8 cellular contexts compared by ENCODE assay signal in the genomic region with DNA sequence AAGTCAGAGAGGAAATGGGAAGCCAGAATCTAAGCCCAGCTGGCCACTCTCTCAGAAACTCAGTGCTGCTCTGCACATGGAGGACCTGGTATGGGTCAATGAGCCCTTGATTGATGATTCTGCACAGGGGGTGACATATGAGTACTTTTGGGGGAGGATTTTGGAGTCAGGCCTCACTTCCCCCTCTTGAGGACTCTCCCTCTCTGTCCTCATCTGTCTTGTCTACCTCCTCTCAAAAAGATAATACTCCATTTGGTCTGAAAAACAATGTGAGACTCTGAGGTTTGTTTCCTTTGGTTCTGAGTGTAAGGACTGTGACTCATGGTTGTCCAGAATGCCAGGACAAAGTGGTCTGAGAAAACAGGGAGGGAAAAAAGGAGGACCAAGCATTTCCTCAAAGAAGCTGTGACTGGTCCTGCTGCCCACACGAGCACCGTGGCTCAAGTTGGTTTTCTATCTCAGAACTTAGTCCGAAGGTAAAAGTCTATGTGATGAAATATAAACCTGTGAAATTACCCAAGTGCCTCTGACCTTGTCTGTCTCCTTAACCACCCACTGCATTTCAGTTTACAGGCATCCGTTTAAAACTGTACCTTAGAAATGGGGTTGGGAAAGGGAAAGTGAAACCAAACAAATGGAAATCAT. TPM values are rescaled to one million over a fixed set of nuclear protein-coding genes. Genes with fewer than 3 reads are reported as not detected.
DNase-seq lines count a peak whose midpoint lies in the region; ATAC-seq and TF ChIP-seq lines count a peak whose summit lies in the region.

No MANE protein-coding gene starts in this region.

- ATAC-seq in GM21529 (IDR thresholded peaks at IDR 0.05; ENCODE audit: unreplicated experiment) = peak; percentile 36
- no peak for ATAC-seq in GM19035 (IDR thresholded peaks at IDR 0.05; ENCODE audit: unreplicated experiment)

- H3K9me3 Mint-ChIP-seq in CD4-positive, alpha-beta memory T cell = peaks cover 0 to 2% (median 0%) of the 10 kb centered on the region in 8 donors

- peak overlapping the region; percentile 31 to 46 for H3K4me3 ChIP-seq in CD4-positive, alpha-beta memory T cell (ENCODE audit: low read length in 2 of 2)
- peak overlapping the region; percentile 39 for H3K4me3 ChIP-seq in OCI-LY1 (ENCODE audit: low read depth, low read length, poor library complexity, severe bottlenecking)
- no peak overlapping the region for H3K4me3 ChIP-seq in mesodermal cell (ENCODE audit: extremely low read depth, insufficient read depth, low read length, poor library complexity, severe bottlenecking)
- peak overlapping the region; percentile 47 for H3K4me3 ChIP-seq in vagina

- POLR2A ChIA-PET in CD4-positive, alpha-beta memory T cell (lab: Charles Lee; ENCODE audit: partially characterized antibody) = interaction anchor here (0.7 to 9.9 kb wide), 4 partner anchors 12 to 215 kb away, joined by 3 to 197 read pairs (median 7); a partner anchor contains a TSS

- CTCF ChIA-PET in CD4-positive, alpha-beta memory T cell (lab: Charles Lee; ENCODE audit: partially characterized antibody) = interaction anchor here (1.1 to 11.0 kb wide), 3 partner anchors 13 to 127 kb away, joined by 4 to 120 read pairs (median 18); a partner anchor contains a TSS

- peak overlapping the region; percentile 8; the same call in 1 of the 2 replicates for H2AFZ ChIP-seq in OCI-LY1 (ENCODE audit: low read length)

- H3K4me2 ChIP-seq in OCI-LY1 (ENCODE audit: low read length) = peak overlapping the region; percentile 55

- peak overlapping the region; percentile 74 to 89 (median 85) for H3K4me3 Mint-ChIP-seq in CD4-positive, alpha-beta memory T cell

- TF ChIP-seq CTCF in OCI-LY1 (IDR thresholded peaks at IDR 0.05; ENCODE audit: low read length) (no peak), vagina (IDR thresholded peaks at IDR 0.05) (no peak)

- H3K9ac ChIP-seq in OCI-LY1 (ENCODE audit: low read length) = peak overlapping the region; percentile 28; the same call in 1 of the 2 replicates

- no peaks in the 10 kb centered on the region for H3K27me3 ChIP-seq in CD4-positive, alpha-beta memory T cell (ENCODE audit: insufficient read depth, low read length)
- H3K27me3 ChIP-seq in OCI-LY1 (ENCODE audit: insufficient read depth, low read length) = no peaks in the 10 kb centered on the region
- no peaks in the 10 kb centered on the region for H3K27me3 ChIP-seq in vagina

- intact Hi-C loops in CD4-positive, alpha-beta memory T cell (cut with micrococcal nuclease) = loop anchor here (1.0 to 2.0 kb wide), 2 partner anchors 10 to 13 kb away; no protein-coding TSS in a partner anchor
- intact Hi-C loops in vagina (cut with DNase I) = no loop called here

- peaks cover 61 to 87% (median 76%) of the 10 kb centered on the region in 4 donors for H3K4me1 Mint-ChIP-seq in CD4-positive, alpha-beta memory T cell

- H3K36me3 ChIP-seq in CD4-positive, alpha-beta memory T cell (ENCODE audit: insufficient read depth, low read length) = no peaks in the 10 kb centered on the region
- H3K36me3 ChIP-seq in OCI-LY1 (ENCODE audit: insufficient read depth, low read length) (no peaks in the 10 kb centered on the region), mesodermal cell (ENCODE audit: control insufficient read depth, insufficient read depth, low read length) (peaks cover 25% of the 10 kb centered on the region), vagina (no peaks in the 10 kb centered on the region)

- no peaks in the 10 kb centered on the region for H3K27me3 Mint-ChIP-seq in CD4-positive, alpha-beta memory T cell

- no peak for TF ChIP-seq POLR2A in vagina (IDR thresholded peaks at IDR 0.05)

- no peaks in the 10 kb centered on the region for H3K9me3 ChIP-seq in CD4-positive, alpha-beta memory T cell (ENCODE audit: control insufficient read depth in 1 of 2, low read length in 2 of 2)
- H3K9me3 ChIP-seq in OCI-LY1 (ENCODE audit: low read length) (no peaks in the 10 kb centered on the region), mesodermal cell (ENCODE audit: control insufficient read depth, low read length) (peaks cover 13% of the 10 kb centered on the region), vagina (no peaks in the 10 kb centered on the region)

- WGBS in mesodermal cell (ENCODE audit: insufficient coverage in 2 of 2), 2 experiments = 86% methylated on average over 3 of the region's 4 CpGs; no CpG with 5 or more reads in 1 of the 2 experiments

- no peaks in the 10 kb centered on the region for H3K79me2 ChIP-seq in OCI-LY1 (ENCODE audit: insufficient read depth, low read length)

- DNase-seq in CD4-positive, alpha-beta memory T cell = peak; percentile 40 to 67 (median 57)
- DNase-seq in central memory CD4-positive, alpha-beta T cell = peak; percentile 59
- DNase-seq in vagina (ENCODE audit: extremely low spot score in 2 of 2) (no peak), NCI-H345 treated with DMSO at 0.1 percent for 48 hours (lab: John Stamatoyannopoulos, UW; ENCODE audit: unreplicated experiment) (no peak)

- H3K9me2 ChIP-seq in OCI-LY1 (ENCODE audit: low read depth, low read length) = no peaks in the 10 kb centered on the region

- peaks cover 18 to 21% of the 10 kb centered on the region in 2 donors for H3K36me3 Mint-ChIP-seq in CD4-positive, alpha-beta memory T cell

- no peaks in the 10 kb centered on the region for H3F3A ChIP-seq in OCI-LY1 (ENCODE audit: insufficient read depth, low read length)

- no peaks in the 10 kb centered on the region for H4K20me1 ChIP-seq in OCI-LY1 (ENCODE audit: insufficient read depth, low read length)

- peak overlapping the region; percentile 84 for H3K27ac ChIP-seq in CD4-positive, alpha-beta memory T cell (ENCODE audit: low read depth, low read length)
- H3K27ac ChIP-seq in OCI-LY1 (ENCODE audit: low read depth, low read length, poor library complexity, severe bottlenecking) (no peak overlapping the region), mesodermal cell (ENCODE audit: low read depth, low read length, severe bottlenecking) (peak overlapping the region; percentile 60), vagina (peak overlapping the region; percentile 90)

- H3K27ac Mint-ChIP-seq in CD4-positive, alpha-beta memory T cell = peak overlapping the region; percentile 92 to 99 (median 97)

- peaks cover 77% of the 10 kb centered on the region for H3K4me1 ChIP-seq in CD4-positive, alpha-beta memory T cell (ENCODE audit: insufficient read depth, low read length)
- H3K4me1 ChIP-seq in OCI-LY1 (ENCODE audit: insufficient read depth, low read length, severe bottlenecking) (peaks cover 12% of the 10 kb centered on the region), mesodermal cell (ENCODE audit: control insufficient read depth, insufficient read depth, low read length, poor library complexity, severe bottlenecking) (peaks cover 20% of the 10 kb centered on the region), vagina (peaks cover 45% of the 10 kb centered on the region)

RNA-seq across cellular contexts. Expression of a gene that starts 11.1 kb away (rescaled TPM):
- total RNA-seq in CD4-positive, alpha-beta memory T cell = 10 to 100 TPM; 29.0 to 30.2 TPM
- polyA plus RNA-seq in CD4-positive, alpha-beta memory T cell = 10 to 100 TPM; 10.5 to 10.8 TPM
- 6.7 TPM for polyA plus RNA-seq in mesodermal cell (2013, experiment 1 of 2)
- 5.7 TPM for polyA plus RNA-seq in mesodermal cell (2013, experiment 2 of 2)
- total RNA-seq in vagina = 13.3 TPM

Comparison
In these comparisons a context has a peak if more than half of its experiments do, and no peak if none do; other contexts are left out.
1. DNase-seq: peak in CD4-positive, alpha-beta memory T cell (5 of 5) and central memory CD4-positive, alpha-beta T cell (single experiment); none in vagina (0 of 2) and NCI-H345 treated with DMSO at 0.1 percent for 48 hours (single experiment).